8 cellular contexts compared by ENCODE assay signal in genomic region chr12:122981587-122982493, GRCh38. TPM values are rescaled to one million over a fixed set of nuclear protein-coding genes. Genes with fewer than 3 reads are reported as not detected.
A peak's percentile ranks its signal among the peaks of the same experiment; 100 is the strongest.
DNase-seq lines count a peak whose midpoint lies in the region; ATAC-seq, FAIRE-seq and TF ChIP-seq lines count a peak whose summit lies in the region.

No MANE protein-coding gene starts in this region.

- peaks cover 32% of the 10 kb centered on the region for H3K79me2 ChIP-seq in keratinocyte (ENCODE audit: control insufficient read depth, insufficient read depth, low read length)

- no peak overlapping the region for H2AFZ ChIP-seq in keratinocyte (ENCODE audit: control insufficient read depth, low read length)

- dilution Hi-C loops in keratinocyte (cut with MboI; ENCODE audit: extremely low pct_ligation_motif_present, low sequenced_read_pairs) = no loop called here

- H3K9ac ChIP-seq in keratinocyte (ENCODE audit: control insufficient read depth, extremely low read depth, insufficient read depth, low read length) = peak overlapping the region; percentile 86

- no peaks in the 10 kb centered on the region for H3K27me3 ChIP-seq in keratinocyte (ENCODE audit: control insufficient read depth, extremely low read depth, insufficient read depth, low read length)

- H3K36me3 Mint-ChIP-seq in activated T-helper 17 cell treated with anti-CD3 and anti-CD28 coated beads, Interleukin-2, amount 50 U/mL, for 72 hours (ENCODE audit: low read depth) = peaks cover 31% of the 10 kb centered on the region

- peak overlapping the region; percentile 87 for H3K27ac Mint-ChIP-seq in activated T-helper 17 cell treated with anti-CD3 and anti-CD28 coated beads, Interleukin-2, amount 50 U/mL, for 72 hours

- H3K27me3 Mint-ChIP-seq in activated T-helper 17 cell treated with anti-CD3 and anti-CD28 coated beads, Interleukin-2, amount 50 U/mL, for 72 hours = no peaks in the 10 kb centered on the region

- H3K4me2 ChIP-seq in keratinocyte (ENCODE audit: control insufficient read depth, extremely low read depth, insufficient read depth, low read depth, low read length) = peak overlapping the region; percentile 84

- H3K9me3 Mint-ChIP-seq in activated T-helper 17 cell treated with anti-CD3 and anti-CD28 coated beads, Interleukin-2, amount 50 U/mL, for 72 hours = no peaks in the 10 kb centered on the region

- H3K36me3 ChIP-seq in keratinocyte (ENCODE audit: control insufficient read depth in 2 of 2, extremely low read depth in 1 of 2, insufficient read depth in 2 of 2, low read length in 2 of 2) = peaks cover 12 to 27% of the 10 kb centered on the region in 2 experiments

- H3K4me1 Mint-ChIP-seq in activated T-helper 17 cell treated with anti-CD3 and anti-CD28 coated beads, Interleukin-2, amount 50 U/mL, for 72 hours = peaks cover 16% of the 10 kb centered on the region

- peak overlapping the region; percentile 88 for H3K4me3 Mint-ChIP-seq in activated T-helper 17 cell treated with anti-CD3 and anti-CD28 coated beads, Interleukin-2, amount 50 U/mL, for 72 hours

- H3K4me3 ChIP-seq in keratinocyte (ENCODE audit: control insufficient read depth in 2 of 3, extremely low read depth in 1 of 3, insufficient read depth in 2 of 3, low read depth in 1 of 3, low read length in 3 of 3) = peak overlapping the region; percentile 82 to 91 (median 84)

- peaks cover 20% of the 10 kb centered on the region for H3K4me1 ChIP-seq in keratinocyte (ENCODE audit: control insufficient read depth, extremely low read depth, insufficient read depth, low read length)

- FAIRE-seq in keratinocyte (lab: Jason Lieb, UNC) = no peak

- no peaks in the 10 kb centered on the region for H3K9me3 ChIP-seq in keratinocyte (ENCODE audit: control insufficient read depth, low read depth, low read length)

- ATAC-seq in activated T-helper 17 cell treated with anti-CD3 and anti-CD28 coated beads, Interleukin-2, amount 50 U/mL, for 72 hours (replicated peaks) = no peak
- no peak for ATAC-seq in GM21529 (IDR thresholded peaks at IDR 0.05; ENCODE audit: unreplicated experiment)
- ATAC-seq in GM19023 (IDR thresholded peaks at IDR 0.05; ENCODE audit: unreplicated experiment) = no peak

- no peak for TF ChIP-seq CTCF in keratinocyte (optimal IDR thresholded peaks at IDR 0.05 in 1 of 3, IDR thresholded peaks at IDR 0.05 in 1 of 3, conservative IDR thresholded peaks at IDR 0.05 in 1 of 3; ENCODE audit: extremely low read depth in 1 of 3, insufficient read depth in 2 of 3, low read length in 3 of 3)

- no peaks in the 10 kb centered on the region for H4K20me1 ChIP-seq in keratinocyte (ENCODE audit: control insufficient read depth, extremely low read depth, insufficient read depth, low read length)

- peak; percentile 16 for DNase-seq in activated CD8-positive, alpha-beta memory T cell treated with anti-CD3 and anti-CD28 coated beads, Interleukin-2, amount 50 U/mL, for 4 hours
- no peak for DNase-seq in activated CD8-positive, alpha-beta memory T cell treated with anti-CD3 and anti-CD28 coated beads for 24 hours
- DNase-seq in keratinocyte (ENCODE audit: low read depth, low spot score) (no peak), NCI-H524 treated with DMSO at 0.1 percent for 48 hours (lab: John Stamatoyannopoulos, UW) (no peak)

- H3K27ac ChIP-seq in keratinocyte (ENCODE audit: control insufficient read depth, insufficient read depth, low read length) (peak overlapping the region; percentile 71), temporal lobe (ENCODE audit: low read depth, low read length) (peak overlapping the region; percentile 61)

- peaks cover 2% of the 10 kb centered on the region for H3K9me1 ChIP-seq in keratinocyte (ENCODE audit: control insufficient read depth, extremely low read depth, insufficient read depth, low read length)

RNA-seq across cellular contexts. Expression of gene ARL6IP4, which starts 1.4 kb away (rescaled TPM):
- 100 to 1,000 TPM; 112 to 160 TPM for total RNA-seq in activated T-helper 17 cell treated with anti-CD3 and anti-CD28 coated beads, Interleukin-2, amount 50 U/mL, for 72 hours
- 117 to 163 TPM (median 144 TPM) in 3 replicates for polyA plus RNA-seq in keratinocyte
- 46.7 TPM for polyA plus RNA-seq in keratinocyte (2011; ENCODE audit: low read depth)
- 92.4 and 202 TPM in 2 replicates for polyA plus RNA-seq in keratinocyte (2011; cell fraction: cytosol; rRNA removed)
- polyA plus RNA-seq in keratinocyte (2011; cell fraction: nucleus; rRNA removed) = 81.8 and 85.1 TPM in 2 replicates
- polyA plus RNA-seq in keratinocyte (2012; ENCODE audit: low replicate concordance) = 89.9 and 183 TPM in 2 replicates
- 29.0 to 41.2 TPM (median 30.1 TPM) in 3 replicates for polyA minus RNA-seq in keratinocyte
- polyA minus RNA-seq in keratinocyte (2011; cell fraction: cytosol; rRNA and poly(A)+ RNA removed) = 90.4 TPM
- polyA minus RNA-seq in keratinocyte (2011; cell fraction: nucleus; rRNA and poly(A)+ RNA removed) = 9.0 and 9.5 TPM in 2 replicates
- total RNA-seq in temporal lobe = 26.3 TPM

RNA-seq across cellular contexts. Expression of gene OGFOD2, which starts 6.8 kb away (rescaled TPM):
- 10 to 100 TPM; 24.9 to 28.6 TPM for total RNA-seq in activated T-helper 17 cell treated with anti-CD3 and anti-CD28 coated beads, Interleukin-2, amount 50 U/mL, for 72 hours
- 6.9 to 14.1 TPM (median 7.9 TPM) in 3 replicates for polyA plus RNA-seq in keratinocyte
- 3.3 TPM for polyA plus RNA-seq in keratinocyte (2011; ENCODE audit: low read depth)
- polyA plus RNA-seq in keratinocyte (2011; cell fraction: cytosol; rRNA removed) = 4.9 and 11.3 TPM in 2 replicates
- 29.9 and 39.0 TPM in 2 replicates for polyA plus RNA-seq in keratinocyte (2011; cell fraction: nucleus; rRNA removed)
- 7.6 and 8.2 TPM in 2 replicates for polyA plus RNA-seq in keratinocyte (2012; ENCODE audit: low replicate concordance)
- 4.7 to 14.6 TPM (median 5.5 TPM) in 3 replicates for polyA minus RNA-seq in keratinocyte
- 16.3 TPM for polyA minus RNA-seq in keratinocyte (2011; cell fraction: cytosol; rRNA and poly(A)+ RNA removed)
- polyA minus RNA-seq in keratinocyte (2011; cell fraction: nucleus; rRNA and poly(A)+ RNA removed) = 4.9 and 8.8 TPM in 2 replicates
- 4.9 TPM for total RNA-seq in temporal lobe

RNA-seq across cellular contexts. Expression of gene ABCB9, which starts 15.6 kb away (rescaled TPM):
- total RNA-seq in activated T-helper 17 cell treated with anti-CD3 and anti-CD28 coated beads, Interleukin-2, amount 50 U/mL, for 72 hours = 10 to 100 TPM in 1 of 2 donors, 1 to 10 TPM in 1; 7.7 to 12.0 TPM
- polyA plus RNA-seq in keratinocyte = 4.0 to 5.7 TPM (median 4.7 TPM) in 3 replicates
- 1.0 TPM for polyA plus RNA-seq in keratinocyte (2011; ENCODE audit: low read depth)
- polyA plus RNA-seq in keratinocyte (2011; cell fraction: cytosol; rRNA removed) = 2.5 and 3.3 TPM in 2 replicates
- 7.5 and 11.4 TPM in 2 replicates for polyA plus RNA-seq in keratinocyte (2011; cell fraction: nucleus; rRNA removed)
- polyA plus RNA-seq in keratinocyte (2012; ENCODE audit: low replicate concordance) = 1.7 and 7.0 TPM in 2 replicates
- 11.5 to 18.6 TPM (median 12.6 TPM) in 3 replicates for polyA minus RNA-seq in keratinocyte
- 8.6 TPM for polyA minus RNA-seq in keratinocyte (2011; cell fraction: cytosol; rRNA and poly(A)+ RNA removed)
- polyA minus RNA-seq in keratinocyte (2011; cell fraction: nucleus; rRNA and poly(A)+ RNA removed) = 9.4 and 10.2 TPM in 2 replicates
- total RNA-seq in temporal lobe = 15.0 TPM
